Comparison of ENCODE assay signal across 11 cellular contexts in the genomic region with DNA sequence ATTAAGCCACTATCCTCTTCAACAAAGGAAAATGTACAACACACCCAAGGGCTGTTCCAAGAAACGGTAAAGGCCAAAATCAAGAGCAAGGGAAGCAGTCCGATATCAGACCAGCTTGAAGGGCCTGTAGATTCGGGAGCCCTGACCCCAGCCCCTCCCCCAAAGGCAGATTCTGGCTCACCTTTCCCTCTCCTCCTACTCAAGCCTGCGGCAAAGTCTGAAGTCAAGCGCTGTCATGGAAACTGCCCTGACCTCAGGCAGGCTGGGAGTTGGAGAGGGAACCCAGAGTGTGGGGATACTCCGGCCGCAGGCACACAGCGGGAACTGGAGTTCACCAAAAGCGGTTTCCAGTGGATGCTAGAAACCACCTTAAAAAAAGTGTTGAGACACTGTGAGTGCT. TPM values are rescaled to one million over a fixed set of nuclear protein-coding genes. Genes with fewer than 3 reads are reported as not detected.
DNase-seq lines count a peak whose midpoint lies in the region; ATAC-seq, FAIRE-seq and TF ChIP-seq lines count a peak whose summit lies in the region.
"Had no signal": no experiment of that assay in that cellular context is flagged by ENCODE, and none has a peak within 500 bp of the region (broad histone marks: within the 10 kb centered on the region; RNA-seq: fewer than 3 reads in every experiment).

No MANE protein-coding gene starts in this region.

- peak overlapping the region; percentile 88 for H3K4me3 Mint-ChIP-seq in WTC11

- peaks cover 45% of the 10 kb centered on the region for H3K36me3 Mint-ChIP-seq in WTC11

- H3K4me3 ChIP-seq in A673 (ENCODE audit: low read depth, low read length, poor library complexity, severe bottlenecking), result peak overlapping the region; percentile 80
- H3K4me3 ChIP-seq in GM23248, result peak overlapping the region; percentile 89
- no peak overlapping the region for H3K4me3 ChIP-seq in hepatocyte

- peak overlapping the region; percentile 82 for H3K27ac Mint-ChIP-seq in WTC11

- H3K27me3 Mint-ChIP-seq in WTC11 (ENCODE audit: low read depth), result no peaks in the 10 kb centered on the region

- FAIRE-seq in HTR-8/SVneo (lab: Jason Lieb, UNC), result no peak

- H3K9me3 ChIP-seq in A673 (ENCODE audit: low read depth, low read length, poor library complexity, severe bottlenecking), result no peaks in the 10 kb centered on the region
- no peaks in the 10 kb centered on the region for H3K9me3 ChIP-seq in GM23248 (ENCODE audit: low read depth)
- H3K9me3 ChIP-seq in hepatocyte (ENCODE audit: low read depth), result no peaks in the 10 kb centered on the region

- 80 to 84% methylated on average over 9 of the region's 9 CpGs for WGBS in GM23248 (ENCODE audit: low coverage in 1 of 2, low lambda C conversion rate in 2 of 2, missing lambda C conversion rate in 2 of 2), 2 experiments
- 99% methylated on average over 9 of the region's 9 CpGs for WGBS in hepatocyte (ENCODE audit: low lambda C conversion rate, missing lambda C conversion rate)

- CTCF ChIA-PET in A673 (lab: Charles Lee) (no interaction called here), WTC11 (lab: Charles Lee) (no interaction called here)

- H4K20me1 ChIP-seq in GM23248 (ENCODE audit: insufficient read depth), result no peaks in the 10 kb centered on the region; the same call in 1 of the 2 replicates
- H4K20me1 ChIP-seq in hepatocyte (ENCODE audit: insufficient read depth, poor library complexity, severe bottlenecking), result no peaks in the 10 kb centered on the region

- peaks cover 11% of the 10 kb centered on the region for H3K4me1 ChIP-seq in A673 (ENCODE audit: insufficient read depth, low read length, poor library complexity, severe bottlenecking)
- peaks cover 17% of the 10 kb centered on the region for H3K4me1 ChIP-seq in GM23248 (ENCODE audit: insufficient read depth)
- H3K4me1 ChIP-seq in hepatocyte (ENCODE audit: insufficient read depth), result peaks cover 6% of the 10 kb centered on the region

- DNase-seq in A673 (ENCODE audit: low spot score), result no peak
- DNase-seq in GM23248, result no peak
- no peak for DNase-seq in WTC11 (ENCODE audit: low spot score)
- peak; percentile 2 for DNase-seq in hepatocyte (ENCODE audit: low spot score)
- DNase-seq in HTR-8/SVneo (ENCODE audit: insufficient read length, low spot score), result no peak
- no peak for DNase-seq in Right ventricle myocardium inferior (ENCODE audit: missing footprints)
- no peak for DNase-seq in posterior cingulate gyrus
- DNase-seq: midbrain, NCI-H446, T1000 had no signal

- H2AFZ ChIP-seq in GM23248, result no peak overlapping the region
- no peak overlapping the region for H2AFZ ChIP-seq in hepatocyte

- H3K27ac ChIP-seq in A673 (ENCODE audit: low read depth, low read length, poor library complexity, severe bottlenecking), result peak overlapping the region; percentile 98
- H3K27ac ChIP-seq in GM23248, result 0 out of 2 replicates have a peak overlapping the region, but pooled peaks have one; percentile 64
- no peak overlapping the region for H3K27ac ChIP-seq in hepatocyte

- no peaks in the 10 kb centered on the region for H3K9me3 Mint-ChIP-seq in WTC11

- no TSS peak for BruUV-seq in A673 (replicated peaks; lab: Mats Ljungman, UMichigan)

- in situ Hi-C loops in GM23248 (cut with MboI), result no loop called here

- peak overlapping the region; percentile 86 for H3K9ac ChIP-seq in GM23248

- ATAC-seq in WTC11 (no peak), GM21528 (IDR thresholded peaks at IDR 0.05; ENCODE audit: low FRiP score, unreplicated experiment) (no peak), Right ventricle myocardium inferior (no peak)

- H3K79me2 ChIP-seq in GM23248 (ENCODE audit: insufficient read depth), result peaks cover 91% of the 10 kb centered on the region
- H3K79me2 ChIP-seq in hepatocyte, result peaks cover 55% of the 10 kb centered on the region

- H3K27me3 ChIP-seq in A673 (replicated peaks; ENCODE audit: insufficient read depth, low read depth, low read length, poor library complexity) (no peaks in the 10 kb centered on the region), GM23248 (replicated peaks; ENCODE audit: insufficient read depth) (no peaks in the 10 kb centered on the region), hepatocyte (no peaks in the 10 kb centered on the region)

- H3K4me2 ChIP-seq in GM23248 (ENCODE audit: unreplicated experiment) (no peak overlapping the region), hepatocyte (peak overlapping the region; percentile 92)

- peaks cover 12% of the 10 kb centered on the region; the same call in 1 of the 2 replicates for H3F3A ChIP-seq in GM23248 (ENCODE audit: insufficient read depth)

- intact Hi-C loops in A673 (cut with micrococcal nuclease; ENCODE audit: unreplicated experiment) (no loop called here), Right ventricle myocardium inferior (cut with DNase I) (no loop called here), posterior cingulate gyrus (cut with DNase I) (no loop called here)

- POLR2A ChIA-PET in A673 (lab: Charles Lee; ENCODE audit: low non-redundant PET) (no interaction called here), WTC11 (lab: Charles Lee) (no interaction called here)

- H3K4me1 Mint-ChIP-seq in WTC11, result peaks cover 11% of the 10 kb centered on the region

- H3K9me2 ChIP-seq in GM23248 (ENCODE audit: insufficient read depth) (no peaks in the 10 kb centered on the region), hepatocyte (replicated peaks; ENCODE audit: insufficient read depth) (no peaks in the 10 kb centered on the region)

- peaks cover 54% of the 10 kb centered on the region for H3K36me3 ChIP-seq in A673 (ENCODE audit: insufficient read depth, low read length, poor library complexity, severe bottlenecking)
- H3K36me3 ChIP-seq in GM23248 (ENCODE audit: low read depth), result peaks cover 36% of the 10 kb centered on the region
- H3K36me3 ChIP-seq in hepatocyte (replicated peaks; ENCODE audit: insufficient read depth, low read depth), result no peaks in the 10 kb centered on the region

- TF ChIP-seq CTCF in A673 (conservative IDR thresholded peaks at IDR 0.05; ENCODE audit: low read depth, low read length) (no peak), WTC11 (IDR thresholded peaks at IDR 0.05) (no peak), hepatocyte (IDR thresholded peaks at IDR 0.05; ENCODE audit: poor library complexity) (no peak)

TF ChIP-seq in WTC11, 78 proteins besides CTCF, POLR2A, EP300 and RAD21:
- no peak for TF ChIP-seq ZBTB21 (CRISPR knock-in tag; IDR thresholded peaks at IDR 0.05; ENCODE audit: borderline replicate concordance)
- no peak for TF ChIP-seq ETV6 (CRISPR knock-in tag; IDR thresholded peaks at IDR 0.05)
- TF ChIP-seq TP53 (CRISPR knock-in tag; IDR thresholded peaks at IDR 0.05), result no peak
- no peak for TF ChIP-seq JUN (CRISPR knock-in tag; IDR thresholded peaks at IDR 0.05)
- TF ChIP-seq, protein P1, sequence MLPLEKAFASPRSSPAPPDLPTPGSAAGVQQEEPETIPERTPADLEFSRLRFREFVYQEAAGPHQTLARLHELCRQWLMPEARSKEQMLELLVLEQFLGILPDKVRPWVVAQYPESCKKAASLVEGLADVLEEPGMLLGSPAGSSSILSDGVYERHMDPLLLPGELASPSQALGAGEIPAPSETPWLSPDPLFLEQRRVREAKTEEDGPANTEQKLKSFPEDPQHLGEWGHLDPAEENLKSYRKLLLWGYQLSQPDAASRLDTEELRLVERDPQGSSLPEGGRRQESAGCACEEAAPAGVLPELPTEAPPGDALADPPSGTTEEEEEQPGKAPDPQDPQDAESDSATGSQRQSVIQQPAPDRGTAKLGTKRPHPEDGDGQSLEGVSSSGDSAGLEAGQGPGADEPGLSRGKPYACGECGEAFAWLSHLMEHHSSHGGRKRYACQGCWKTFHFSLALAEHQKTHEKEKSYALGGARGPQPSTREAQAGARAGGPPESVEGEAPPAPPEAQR (CRISPR knock-in tag; IDR thresholded peaks at IDR 0.05), result no peak
TF ChIP-seq in WTC11: peak in this region for 0.

RNA-seq across cellular contexts. Expression of a gene that starts 1.8 kb away (rescaled TPM):
- total RNA-seq in A673 (2021) (251 and 258 TPM in 2 replicates), WTC11 (2021) (172 to 212 TPM (median 174 TPM) in 3 replicates), hepatocyte (50.9 and 55.3 TPM in 2 replicates), Right ventricle myocardium inferior (35.5 TPM)
- total RNA-seq in GM23248 (2014; rRNA removed; shearing (Covaris generic)), result 80.6 and 100 TPM in 2 replicates
- polyA plus RNA-seq in GM23248 (2016; fragmentation: Nextera tagmentation; extraction: Ambion mirVana) (6.9 and 8.6 TPM in 2 replicates), hepatocyte (96.4 and 106 TPM in 2 replicates)

RNA-seq across cellular contexts. Expression of a gene that starts 1.9 kb away (rescaled TPM):
- total RNA-seq in A673 (2021) (128 and 138 TPM in 2 replicates), WTC11 (2021) (217 to 249 TPM (median 245 TPM) in 3 replicates), hepatocyte (129 and 155 TPM in 2 replicates), Right ventricle myocardium inferior (179 TPM)
- total RNA-seq in GM23248 (2014; rRNA removed; shearing (Covaris generic)), result 175 and 179 TPM in 2 replicates
- polyA plus RNA-seq in GM23248 (2016; fragmentation: Nextera tagmentation; extraction: Ambion mirVana) (428 and 436 TPM in 2 replicates), hepatocyte (307 and 345 TPM in 2 replicates)

RNA-seq across cellular contexts. Expression of a gene that starts 12.4 kb away (rescaled TPM):
- 0.75 and 0.87 TPM in 2 replicates for total RNA-seq in A673 (2021)
- 2.4 TPM in 2 replicates for total RNA-seq in GM23248 (2014; rRNA removed; shearing (Covaris generic))
- 1.1 and 1.6 TPM in 2 replicates for polyA plus RNA-seq in GM23248 (2016; fragmentation: Nextera tagmentation; extraction: Ambion mirVana)
- total RNA-seq in WTC11 (2021), result 1.9 to 2.1 TPM (median 1.9 TPM) in 3 replicates
- total RNA-seq in hepatocyte, result 0.47 and 2.6 TPM in 2 replicates
- 2.2 and 3.2 TPM in 2 replicates for polyA plus RNA-seq in hepatocyte
- 0.38 TPM for total RNA-seq in Right ventricle myocardium inferior

RNA-seq across cellular contexts. Expression of a gene that starts 18.5 kb away (rescaled TPM):
- total RNA-seq in A673 (2021), result 568 and 667 TPM in 2 replicates
- total RNA-seq in GM23248 (2014; rRNA removed; shearing (Covaris generic)), result 193 and 208 TPM in 2 replicates
- polyA plus RNA-seq in GM23248 (2016; fragmentation: Nextera tagmentation; extraction: Ambion mirVana), result 310 and 313 TPM in 2 replicates
- 200 to 247 TPM (median 203 TPM) in 3 replicates for total RNA-seq in WTC11 (2021)
- total RNA-seq in hepatocyte, result 57.0 and 80.7 TPM in 2 replicates
- polyA plus RNA-seq in hepatocyte, result 295 and 311 TPM in 2 replicates
- total RNA-seq in Right ventricle myocardium inferior, result 126 TPM

RNA-seq across cellular contexts. Expression of a gene that starts 21.6 kb away (rescaled TPM):
- total RNA-seq in A673 (2021) (55.4 and 58.3 TPM in 2 replicates), WTC11 (2021) (24.7 to 31.4 TPM (median 26.3 TPM) in 3 replicates), hepatocyte (81.1 and 84.7 TPM in 2 replicates), Right ventricle myocardium inferior (31.0 TPM)
- 34.7 and 36.9 TPM in 2 replicates for total RNA-seq in GM23248 (2014; rRNA removed; shearing (Covaris generic))
- polyA plus RNA-seq in GM23248 (2016; fragmentation: Nextera tagmentation; extraction: Ambion mirVana) (25.6 and 27.6 TPM in 2 replicates), hepatocyte (124 and 126 TPM in 2 replicates)
